Comparison of ENCODE assay signal across 8 cellular contexts in the genomic region with DNA sequence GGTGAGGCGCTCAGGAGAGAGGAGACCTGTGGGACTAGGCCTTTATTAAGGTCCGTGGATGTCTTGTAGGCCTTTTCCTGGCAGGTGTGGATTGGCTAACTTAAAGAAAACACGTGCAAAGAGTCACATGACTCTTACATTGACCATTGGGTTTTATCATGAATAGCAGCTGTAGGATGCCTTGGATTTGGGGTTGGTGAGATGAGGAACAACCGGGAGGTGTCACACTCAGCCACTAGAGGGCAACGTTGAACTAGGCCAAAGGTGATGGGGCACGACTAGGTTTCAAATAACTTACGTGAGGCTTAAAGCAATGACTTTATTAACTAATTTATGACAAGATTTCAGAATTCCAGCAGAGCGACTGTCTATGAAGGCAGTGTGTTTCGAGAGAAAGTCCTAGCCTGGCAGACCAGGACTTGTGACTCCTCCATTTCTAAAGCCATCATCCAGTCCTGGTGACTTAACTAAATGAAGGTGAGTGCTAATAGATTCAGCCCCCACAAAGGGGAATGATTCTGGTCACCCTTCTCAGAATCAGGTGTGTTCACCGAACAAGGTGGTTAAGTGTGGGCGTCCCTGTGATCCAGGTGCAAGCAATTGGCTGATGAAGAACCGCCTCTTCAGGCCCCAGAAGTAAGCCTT.
DNase-seq lines count a peak whose midpoint lies in the region; ATAC-seq, FAIRE-seq and TF ChIP-seq lines count a peak whose summit lies in the region.

No MANE protein-coding gene starts in this region.

- no peaks in the 10 kb centered on the region for H3K27me3 ChIP-seq in GM06990 (replicated peaks; ENCODE audit: control insufficient read depth, insufficient read depth, low read length)
- no peaks in the 10 kb centered on the region for H3K27me3 ChIP-seq in keratinocyte (ENCODE audit: control insufficient read depth, extremely low read depth, insufficient read depth, low read length)

- FAIRE-seq in A549 (lab: Jason Lieb, UNC), result no peak
- FAIRE-seq in keratinocyte (lab: Jason Lieb, UNC), result peak; percentile 41

- H3K4me3 Mint-ChIP-seq in activated T-helper 1 cell treated with anti-CD3 and anti-CD28 coated beads, Interleukin-12 subunit alpha, Interleukin-12 subunit beta, Interleukin-2, Interleukin-4 antibody, amounts not matched to agents 30 ng/mL and 10 ng/mL and 1 ng/mL, durations not matched to agents 14 hours and 24 hours and 36 hours, result no peak overlapping the region
- H3K4me3 Mint-ChIP-seq in type B pancreatic cell, result no peak overlapping the region

- H3K27ac ChIP-seq in A549, result no peak overlapping the region
- no peak overlapping the region for H3K27ac ChIP-seq in keratinocyte (ENCODE audit: control insufficient read depth, insufficient read depth, low read length)

- no peaks in the 10 kb centered on the region for H4K20me1 ChIP-seq in keratinocyte (ENCODE audit: control insufficient read depth, extremely low read depth, insufficient read depth, low read length)

- TF ChIP-seq RAD21 in A549 (conservative IDR thresholded peaks at IDR 0.05 in 1 of 2, IDR thresholded peaks at IDR 0.05 in 1 of 2), result peak in 1 of 2 experiments; percentile 18; a peak in 1 of 5 replicates

- no peak for TF ChIP-seq POLR2A in A549 (IDR thresholded peaks at IDR 0.05; ENCODE audit: low read length)

- peak; percentile 24; the same call in 2 of the 3 replicates for TF ChIP-seq CTCF in A549 (IDR thresholded peaks at IDR 0.05)
- TF ChIP-seq CTCF in GM06990 (IDR thresholded peaks at IDR 0.05; ENCODE audit: insufficient read depth, low read length, poor library complexity, severe bottlenecking), result peak; percentile 83
- peak; percentile 82 to 87 (median 83) for TF ChIP-seq CTCF in keratinocyte (optimal IDR thresholded peaks at IDR 0.05 in 1 of 3, IDR thresholded peaks at IDR 0.05 in 1 of 3, conservative IDR thresholded peaks at IDR 0.05 in 1 of 3; ENCODE audit: extremely low read depth in 1 of 3, insufficient read depth in 2 of 3, low read length in 3 of 3)
- peak; percentile 71 for TF ChIP-seq CTCF in type B pancreatic cell (conservative IDR thresholded peaks at IDR 0.05)

- H3K4me1 Mint-ChIP-seq in activated T-helper 1 cell treated with anti-CD3 and anti-CD28 coated beads, Interleukin-12 subunit alpha, Interleukin-12 subunit beta, Interleukin-2, Interleukin-4 antibody, amounts not matched to agents 30 ng/mL and 10 ng/mL and 1 ng/mL, durations not matched to agents 14 hours and 24 hours and 36 hours (ENCODE audit: low read depth), result peaks cover 11% of the 10 kb centered on the region
- no peaks in the 10 kb centered on the region for H3K4me1 Mint-ChIP-seq in type B pancreatic cell (ENCODE audit: unreplicated experiment)

- no peaks in the 10 kb centered on the region for H3K36me3 ChIP-seq in GM06990 (ENCODE audit: control insufficient read depth, insufficient read depth, low read length)
- H3K36me3 ChIP-seq in keratinocyte (ENCODE audit: control insufficient read depth in 2 of 2, extremely low read depth in 1 of 2, insufficient read depth in 2 of 2, low read length in 2 of 2), result no peaks in the 10 kb centered on the region

- peak in 1 of 2 experiments; percentile 54; a peak in 3 of 6 replicates for ATAC-seq in A549

- no peak overlapping the region for H2AFZ ChIP-seq in keratinocyte (ENCODE audit: control insufficient read depth, low read length)

- peak in 1 of 2 experiments; percentile 26 for DNase-seq in A549 (ENCODE audit: low read depth in 1 of 2, low spot score in 1 of 2)
- no peak for DNase-seq in GM06990 (ENCODE audit: extremely low read depth, insufficient read length)
- peak; percentile 54 for DNase-seq in HEK293T (ENCODE audit: extremely low spot score)
- DNase-seq in MV-4-11 (lab: John Stamatoyannopoulos, UW), result peak; percentile 3
- peak; percentile 16 for DNase-seq in activated T-helper 1 cell treated with anti-CD3 and anti-CD28 coated beads, Interleukin-12 subunit alpha, Interleukin-12 subunit beta, Interleukin-2, Interleukin-4 antibody, amounts not matched to agents 30 ng/mL and 10 ng/mL and 1 ng/mL, durations not matched to agents 14 hours and 24 hours and 36 hours (ENCODE audit: low spot score)
- no peak for DNase-seq in keratinocyte (ENCODE audit: low read depth, low spot score)
- no peak for DNase-seq in type B pancreatic cell (ENCODE audit: extremely low spot score, unreplicated experiment)
- DNase-seq in NCI-H774 (lab: John Stamatoyannopoulos, UW), result no peak

- dilution Hi-C loops in keratinocyte (cut with MboI; ENCODE audit: extremely low pct_ligation_motif_present, low sequenced_read_pairs), result no loop called here

- H3K9me3 ChIP-seq in A549 (peaks cover 6% of the 10 kb centered on the region; the same call in 1 of the 3 replicates), keratinocyte (ENCODE audit: control insufficient read depth, low read depth, low read length) (no peaks in the 10 kb centered on the region)

- intact Hi-C loops in activated T-helper 1 cell treated with anti-CD3 and anti-CD28 coated beads, Interleukin-12 subunit alpha, Interleukin-12 subunit beta, Interleukin-2, Interleukin-4 antibody, amounts not matched to agents 30 ng/mL and 10 ng/mL and 1 ng/mL, durations not matched to agents 14 hours and 24 hours and 36 hours (cut with micrococcal nuclease), result loop anchor here (1.0 kb wide), 1 partner anchor 164 kb away; no protein-coding TSS in a partner anchor

- no peak overlapping the region for H3K27ac Mint-ChIP-seq in activated T-helper 1 cell treated with anti-CD3 and anti-CD28 coated beads, Interleukin-12 subunit alpha, Interleukin-12 subunit beta, Interleukin-2, Interleukin-4 antibody, amounts not matched to agents 30 ng/mL and 10 ng/mL and 1 ng/mL, durations not matched to agents 14 hours and 24 hours and 36 hours
- no peak overlapping the region for H3K27ac Mint-ChIP-seq in type B pancreatic cell

- H3K4me3 ChIP-seq in A549, result no peak overlapping the region
- no peak overlapping the region for H3K4me3 ChIP-seq in GM06990 (replicated peaks; ENCODE audit: low read depth, low read length)
- H3K4me3 ChIP-seq in keratinocyte (ENCODE audit: control insufficient read depth in 2 of 3, extremely low read depth in 1 of 3, insufficient read depth in 2 of 3, low read depth in 1 of 3, low read length in 3 of 3), result no peak overlapping the region

- no peaks in the 10 kb centered on the region for H3K79me2 ChIP-seq in keratinocyte (ENCODE audit: control insufficient read depth, insufficient read depth, low read length)

- H3K4me2 ChIP-seq in A549 (no peak overlapping the region), keratinocyte (ENCODE audit: control insufficient read depth, extremely low read depth, insufficient read depth, low read depth, low read length) (no peak overlapping the region)

- H3K36me3 Mint-ChIP-seq in activated T-helper 1 cell treated with anti-CD3 and anti-CD28 coated beads, Interleukin-12 subunit alpha, Interleukin-12 subunit beta, Interleukin-2, Interleukin-4 antibody, amounts not matched to agents 30 ng/mL and 10 ng/mL and 1 ng/mL, durations not matched to agents 14 hours and 24 hours and 36 hours (ENCODE audit: low read depth), result no peaks in the 10 kb centered on the region
- no peaks in the 10 kb centered on the region for H3K36me3 Mint-ChIP-seq in type B pancreatic cell

- peaks cover 57% of the 10 kb centered on the region for H3K27me3 Mint-ChIP-seq in activated T-helper 1 cell treated with anti-CD3 and anti-CD28 coated beads, Interleukin-12 subunit alpha, Interleukin-12 subunit beta, Interleukin-2, Interleukin-4 antibody, amounts not matched to agents 30 ng/mL and 10 ng/mL and 1 ng/mL, durations not matched to agents 14 hours and 24 hours and 36 hours (ENCODE audit: insufficient read depth)
- H3K27me3 Mint-ChIP-seq in type B pancreatic cell, result peaks cover 8% of the 10 kb centered on the region

- no peaks in the 10 kb centered on the region for H3K9me3 Mint-ChIP-seq in activated T-helper 1 cell treated with anti-CD3 and anti-CD28 coated beads, Interleukin-12 subunit alpha, Interleukin-12 subunit beta, Interleukin-2, Interleukin-4 antibody, amounts not matched to agents 30 ng/mL and 10 ng/mL and 1 ng/mL, durations not matched to agents 14 hours and 24 hours and 36 hours
- H3K9me3 Mint-ChIP-seq in type B pancreatic cell, result no peaks in the 10 kb centered on the region

- CTCF ChIA-PET in A549 (lab: Yijun Ruan, JAX) (no interaction called here), HEK293T (lab: Yijun Ruan, JAX) (interaction anchor here (0.7 to 1.1 kb wide), 3 partner anchors 16 to 90 kb away, joined by 3 to 4 read pairs (median 3); no protein-coding TSS in a partner anchor)

- WGBS in A549 (ENCODE audit: missing lambda C conversion rate), result 11% methylated on average over 12 of the region's 12 CpGs

- H3K4me1 ChIP-seq in A549 (no peaks in the 10 kb centered on the region), keratinocyte (ENCODE audit: control insufficient read depth, extremely low read depth, insufficient read depth, low read length) (no peaks in the 10 kb centered on the region)

- no peak for TF ChIP-seq EP300 in A549 (IDR thresholded peaks at IDR 0.05)

- no peaks in the 10 kb centered on the region for H3K9me1 ChIP-seq in keratinocyte (ENCODE audit: control insufficient read depth, extremely low read depth, insufficient read depth, low read length)

- POLR2A ChIA-PET in A549 (lab: Yijun Ruan, JAX), result no interaction called here
- POLR2A ChIA-PET in HEK293T (lab: Yijun Ruan, JAX), result no interaction called here

- H3K9ac ChIP-seq in keratinocyte (ENCODE audit: control insufficient read depth, extremely low read depth, insufficient read depth, low read length), result no peak overlapping the region

TF ChIP-seq in A549, 52 proteins besides CTCF, POLR2A, EP300 and RAD21:
- TF ChIP-seq SMC3 (IDR thresholded peaks at IDR 0.05) (no peak), MAX (IDR thresholded peaks at IDR 0.05) (no peak), ZC3H11A (IDR thresholded peaks at IDR 0.05) (no peak), CBX8 (IDR thresholded peaks at IDR 0.05) (no peak), TFCP2L1 (CRISPR knock-in tag; IDR thresholded peaks at IDR 0.05) (no peak)

TF ChIP-seq in HEK293T, 16 proteins besides CTCF, POLR2A, EP300 and RAD21 (continues in another document):
- TF ChIP-seq BHLHE40 (IDR thresholded peaks at IDR 0.05; ENCODE audit: borderline replicate concordance), result no peak
- no peak for TF ChIP-seq ZNF384 (IDR thresholded peaks at IDR 0.05)
- TF ChIP-seq TARDBP (IDR thresholded peaks at IDR 0.05), result no peak
- no peak for TF ChIP-seq NFRKB (IDR thresholded peaks at IDR 0.05)
- no peak for TF ChIP-seq FOXM1 (IDR thresholded peaks at IDR 0.05; ENCODE audit: borderline replicate concordance)
- no peak for TF ChIP-seq ELF4 (IDR thresholded peaks at IDR 0.05)
- no peak for TF ChIP-seq SP1 (IDR thresholded peaks at IDR 0.05)
- TF ChIP-seq LEF1 (IDR thresholded peaks at IDR 0.05; ENCODE audit: borderline replicate concordance), result no peak
- TF ChIP-seq FOXK2 (IDR thresholded peaks at IDR 0.05), result no peak

Comparison
In these comparisons a context has a peak if more than half of its experiments do, and no peak if none do; other contexts are left out.
1. DNase-seq: peak in HEK293T (single experiment), MV-4-11 (single experiment) and activated T-helper 1 cell treated with anti-CD3 and anti-CD28 coated beads, Interleukin-12 subunit alpha, Interleukin-12 subunit beta, Interleukin-2, Interleukin-4 antibody, amounts not matched to agents 30 ng/mL and 10 ng/mL and 1 ng/mL, durations not matched to agents 14 hours and 24 hours and 36 hours (single experiment); none in GM06990 (single experiment), keratinocyte (single experiment), type B pancreatic cell (single experiment) and NCI-H774 (single experiment).
2. CTCF ChIP-seq: peak in every context shown above with its lines; median percentile 83 in GM06990; 83 in keratinocyte; 71 in type B pancreatic cell; 24 in A549.